Comparison of ENCODE assay signal across 9 cellular contexts in the genomic region with DNA sequence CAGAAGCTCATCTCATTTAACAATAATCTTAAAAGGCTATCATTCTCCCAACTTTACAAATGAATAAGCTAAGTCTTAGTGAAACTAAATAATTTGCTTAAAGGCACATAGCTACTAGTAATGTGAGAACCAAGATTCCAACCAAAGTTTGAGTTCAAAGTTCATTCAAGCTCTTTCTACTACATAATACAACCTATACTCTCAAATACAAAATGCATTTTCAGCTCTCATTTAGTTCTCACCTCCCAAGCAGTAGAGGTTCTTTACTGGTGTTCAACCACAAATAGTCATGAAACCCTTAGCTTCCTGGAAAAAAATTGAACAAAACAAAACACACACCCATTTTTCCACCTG. TPM values are rescaled to one million over a fixed set of nuclear protein-coding genes. Genes with fewer than 3 reads are reported as not detected.
DNase-seq lines count a peak whose midpoint lies in the region; ATAC-seq and TF ChIP-seq lines count a peak whose summit lies in the region.
"Had no signal": no experiment of that assay in that cellular context is flagged by ENCODE, and none has a peak within 500 bp of the region (broad histone marks: within the 10 kb centered on the region; RNA-seq: fewer than 3 reads in every experiment).

No MANE protein-coding gene starts in this region.

- CTCF ChIA-PET in activated CD8-positive, alpha-beta T cell treated with anti-CD3 and anti-CD28 coated beads, Interleukin-2, amount 10 ng/mL, durations not matched to agents 7 days and 5 days (lab: Charles Lee), result interaction anchor here (0.7 to 6.7 kb wide), 11 partner anchors 9 to 186 kb away, joined by 3 to 82 read pairs (median 5); partner anchors contain the start of gene DDHD1

- no peaks in the 10 kb centered on the region for H3K27me3 Mint-ChIP-seq in activated CD8-positive, alpha-beta T cell treated with anti-CD3 and anti-CD28 coated beads, Interleukin-2, amount 10 ng/mL, durations not matched to agents 7 days and 5 days (ENCODE audit: low read depth)

- no peak for DNase-seq in activated CD8-positive, alpha-beta T cell treated with anti-CD3 and anti-CD28 coated beads, Interleukin-2, amount 10 ng/mL, durations not matched to agents 7 days and 5 days
- DNase-seq in stimulated activated CD4-positive, alpha-beta T cell treated with anti-CD3 and anti-CD28 coated beads, Interleukin-12 subunit alpha, Interleukin-12 subunit beta, amount 100 ng/mL, for 4 hours, result no peak
- DNase-seq in SW480 (ENCODE audit: low spot score), result no peak
- DNase-seq in NCI-H446 (lab: John Stamatoyannopoulos, UW), result no peak
- DNase-seq in head of caudate nucleus, result no peak

- peaks cover 21% of the 10 kb centered on the region for H3K36me3 Mint-ChIP-seq in activated CD8-positive, alpha-beta T cell treated with anti-CD3 and anti-CD28 coated beads, Interleukin-2, amount 10 ng/mL, durations not matched to agents 7 days and 5 days (ENCODE audit: low read depth)

- intact Hi-C loops in head of caudate nucleus (cut with DNase I), result no loop called here

- POLR2A ChIA-PET in activated CD8-positive, alpha-beta T cell treated with anti-CD3 and anti-CD28 coated beads, Interleukin-2, amount 10 ng/mL, durations not matched to agents 7 days and 5 days (lab: Charles Lee), result interaction anchor here (0.7 to 5.0 kb wide), 10 partner anchors 9 to 1099 kb away, joined by 3 to 121 read pairs (median 4); partner anchors contain the start of gene DDHD1

- H3K4me1 Mint-ChIP-seq in activated CD8-positive, alpha-beta T cell treated with anti-CD3 and anti-CD28 coated beads, Interleukin-2, amount 10 ng/mL, durations not matched to agents 7 days and 5 days (ENCODE audit: low read depth), result peaks cover 38% of the 10 kb centered on the region

- no peak overlapping the region for H3K4me3 Mint-ChIP-seq in activated CD8-positive, alpha-beta T cell treated with anti-CD3 and anti-CD28 coated beads, Interleukin-2, amount 10 ng/mL, durations not matched to agents 7 days and 5 days
- H3K4me3 Mint-ChIP-seq: nephron had no signal

- ATAC-seq in GM18505 (IDR thresholded peaks at IDR 0.05; ENCODE audit: unreplicated experiment) (peak; percentile 31), GM21381 (IDR thresholded peaks at IDR 0.05; ENCODE audit: unreplicated experiment) (peak; percentile 25), HG03097 (IDR thresholded peaks at IDR 0.05; ENCODE audit: low FRiP score, unreplicated experiment) (peak; percentile 22)
- peak; percentile 16 for ATAC-seq in activated CD8-positive, alpha-beta T cell treated with anti-CD3 and anti-CD28 coated beads, Interleukin-2, amount 10 ng/mL, durations not matched to agents 7 days and 5 days

- no peaks in the 10 kb centered on the region for H3K9me3 Mint-ChIP-seq in activated CD8-positive, alpha-beta T cell treated with anti-CD3 and anti-CD28 coated beads, Interleukin-2, amount 10 ng/mL, durations not matched to agents 7 days and 5 days (ENCODE audit: insufficient read depth)

- no peak overlapping the region for H3K27ac Mint-ChIP-seq in activated CD8-positive, alpha-beta T cell treated with anti-CD3 and anti-CD28 coated beads, Interleukin-2, amount 10 ng/mL, durations not matched to agents 7 days and 5 days
- H3K27ac Mint-ChIP-seq: nephron had no signal

- TF ChIP-seq POLR2A in GM18505 (IDR thresholded peaks at IDR 0.05; ENCODE audit: borderline replicate concordance, extremely low read depth, insufficient read depth, insufficient read length), result no peak

RNA-seq across cellular contexts. Expression of gene DDHD1, which starts 43.5 kb away (rescaled TPM):
- total RNA-seq in activated CD8-positive, alpha-beta T cell treated with anti-CD3 and anti-CD28 coated beads, Interleukin-2, amount 10 ng/mL, durations not matched to agents 7 days and 5 days, result 10 to 100 TPM; 51.8 to 56.8 TPM
